In genomic region chr12:13228579-13228978, GRCh38 we compare ENCODE assay signal across 36 cellular contexts. TPM values are rescaled to one million over a fixed set of nuclear protein-coding genes. Genes with fewer than 3 reads are reported as not detected.
"Had no signal": no experiment of that assay in that cellular context is flagged by ENCODE, and none has a peak within 500 bp of the region (broad histone marks: within the 10 kb centered on the region; RNA-seq: fewer than 3 reads in every experiment).

No MANE protein-coding gene starts in this region.

- H3K27ac ChIP-seq: brain microvascular endothelial cell, coronary artery, dorsolateral prefrontal cortex, epithelial cell of prostate, foreskin keratinocyte, gastrocnemius medialis, heart left ventricle, WERI-Rb-1 had no signal

- H3K4me3 Mint-ChIP-seq: activated B cell treated with CpG ODN at 0.5 μM for 24 hours; activated CD4-positive, alpha-beta memory T cell treated with anti-CD3 and anti-CD28 coated beads, Interleukin-2, amount 10 ng/mL, durations not matched to agents 7 days and 5 days; activated CD4-positive, alpha-beta T cell treated with anti-CD3 and anti-CD28 coated beads, Interleukin-2, amount 10 ng/mL, durations not matched to agents 7 days and 5 days; activated naive CD4-positive, alpha-beta T cell treated with anti-CD3 and anti-CD28 coated beads, Interleukin-2, amount 10 ng/mL, durations not matched to agents 7 days and 5 days; activated naive CD8-positive, alpha-beta T cell treated with anti-CD3 and anti-CD28 coated beads, Interleukin-2, amount 10 ng/mL, durations not matched to agents 7 days and 5 days; activated T-cell treated with anti-CD3 and anti-CD28 coated beads, Interleukin-2, amount 50 U/mL, for 24 hours; activated T-cell treated with anti-CD3 and anti-CD28 coated beads, Interleukin-2, amount 50 U/mL, for 72 hours; central memory CD8-positive, alpha-beta T cell; dendritic cell treated with granulocyte-macrophage colony-stimulating factor and Interleukin-4, amounts not matched to agents 40 ng/mL and 50 ng/mL, for 4 days; effector memory CD8-positive, alpha-beta T cell; T-helper 17 cell; T-helper 2 cell treated with Interferon-gamma antibody and Interleukin-4, amounts not matched to agents 5 μg/mL and 100 μg/mL, for 36 hours had no signal

- H3K36me3 ChIP-seq: brain microvascular endothelial cell, gastrocnemius medialis, heart left ventricle, WERI-Rb-1 had no signal

- FAIRE-seq: astrocyte, bronchial epithelial cell, endometrium, endothelial cell of umbilical vein had no signal

- H3K36me3 Mint-ChIP-seq: activated naive CD4-positive, alpha-beta T cell treated with anti-CD3 and anti-CD28 coated beads, Interleukin-2, amount 10 ng/mL, durations not matched to agents 7 days and 5 days; activated naive CD4-positive, alpha-beta T cell treated with anti-CD3 and anti-CD28 coated beads, Interleukin-2, amount 50 U/mL, for 72 hours; activated naive CD8-positive, alpha-beta T cell treated with anti-CD3 and anti-CD28 coated beads, Interleukin-2, amount 10 ng/mL, durations not matched to agents 7 days and 5 days had no signal

- H3K4me3 ChIP-seq: coronary artery, dorsolateral prefrontal cortex, gastrocnemius medialis, heart left ventricle had no signal

- H3K4me1 ChIP-seq: gastrocnemius medialis had no signal

- H3K4me1 Mint-ChIP-seq: activated B cell treated with CpG ODN at 0.5 μM for 24 hours; activated CD4-positive, alpha-beta T cell treated with anti-CD3 and anti-CD28 coated beads, Interleukin-2, amount 10 ng/mL, durations not matched to agents 7 days and 5 days; activated naive CD4-positive, alpha-beta T cell treated with anti-CD3 and anti-CD28 coated beads, Interleukin-2, amount 10 ng/mL, durations not matched to agents 7 days and 5 days; activated naive CD8-positive, alpha-beta T cell treated with anti-CD3 and anti-CD28 coated beads, Interleukin-2, amount 10 ng/mL, durations not matched to agents 7 days and 5 days; central memory CD8-positive, alpha-beta T cell had no signal

- DNase-seq: activated B cell treated with CpG ODN at 0.5 μM for 24 hours; activated CD4-positive, alpha-beta memory T cell treated with anti-CD3 and anti-CD28 coated beads, Interleukin-2, amount 10 ng/mL, durations not matched to agents 7 days and 5 days; activated CD4-positive, alpha-beta T cell treated with anti-CD3 and anti-CD28 coated beads for 4 hours; activated CD4-positive, alpha-beta T cell treated with anti-CD3 and anti-CD28 coated beads, Interleukin-2, amount 10 ng/mL, durations not matched to agents 7 days and 5 days; activated CD4-positive, alpha-beta T cell treated with anti-CD3 and anti-CD28 coated beads, Interleukin-2, amount 50 U/mL, for 4 hours; activated CD4-positive, CD25-positive, alpha-beta regulatory T cell treated with anti-CD3 and anti-CD28 coated beads, Interleukin-2, amount 50 U/mL, for 72 hours; activated CD8-positive, alpha-beta memory T cell treated with anti-CD3 and anti-CD28 coated beads, Interleukin-2, amount 50 U/mL, for 48 hours; activated gamma-delta T cell; activated naive CD4-positive, alpha-beta T cell; activated naive CD4-positive, alpha-beta T cell treated with anti-CD3 and anti-CD28 coated beads, Interleukin-2, amount 10 ng/mL, durations not matched to agents 7 days and 5 days; activated naive CD8-positive, alpha-beta T cell treated with anti-CD3 and anti-CD28 coated beads, Interleukin-2, amount 10 ng/mL, durations not matched to agents 7 days and 5 days; activated T-cell treated with anti-CD3 and anti-CD28 coated beads for 4 hours; activated T-cell treated with anti-CD3 and anti-CD28 coated beads, Interleukin-2, amount 50 U/mL, for 24 hours; activated T-cell treated with anti-CD3 and anti-CD28 coated beads, Interleukin-2, amount 50 U/mL, for 72 hours; brain microvascular endothelial cell; dorsolateral prefrontal cortex; effector CD4-positive, alpha-beta T cell; effector memory CD8-positive, alpha-beta T cell; foreskin keratinocyte; gastrocnemius medialis; glutamatergic neuron; heart left ventricle; T-helper 1 cell; T-helper 17 cell; T1000; WERI-Rb-1 had no signal

- H3K27ac Mint-ChIP-seq: activated B cell treated with CpG ODN at 0.5 μM for 24 hours; activated CD4-positive, alpha-beta memory T cell treated with anti-CD3 and anti-CD28 coated beads, Interleukin-2, amount 10 ng/mL, durations not matched to agents 7 days and 5 days; activated CD4-positive, alpha-beta T cell treated with anti-CD3 and anti-CD28 coated beads, Interleukin-2, amount 10 ng/mL, durations not matched to agents 7 days and 5 days; activated naive CD4-positive, alpha-beta T cell treated with anti-CD3 and anti-CD28 coated beads, Interleukin-2, amount 10 ng/mL, durations not matched to agents 7 days and 5 days; activated naive CD4-positive, alpha-beta T cell treated with anti-CD3 and anti-CD28 coated beads, Interleukin-2, amount 50 U/mL, for 72 hours; activated naive CD8-positive, alpha-beta T cell treated with anti-CD3 and anti-CD28 coated beads, Interleukin-2, amount 10 ng/mL, durations not matched to agents 7 days and 5 days; activated T-cell treated with anti-CD3 and anti-CD28 coated beads, Interleukin-2, amount 50 U/mL, for 24 hours; activated T-cell treated with anti-CD3 and anti-CD28 coated beads, Interleukin-2, amount 50 U/mL, for 72 hours; dendritic cell treated with granulocyte-macrophage colony-stimulating factor and Interleukin-4, amounts not matched to agents 40 ng/mL and 50 ng/mL, for 4 days; effector memory CD8-positive, alpha-beta T cell; T-helper 17 cell; T-helper 2 cell treated with Interferon-gamma antibody and Interleukin-4, amounts not matched to agents 5 μg/mL and 100 μg/mL, for 36 hours had no signal

- ATAC-seq: activated naive CD4-positive, alpha-beta T cell treated with anti-CD3 and anti-CD28 coated beads, Interleukin-2, amount 50 U/mL, for 72 hours; activated T-cell treated with anti-CD3 and anti-CD28 coated beads, Interleukin-2, amount 50 U/mL, for 72 hours; effector memory CD8-positive, alpha-beta T cell; foreskin keratinocyte; gastrocnemius medialis; heart left ventricle; T-helper 17 cell had no signal

- H3K9me3 ChIP-seq: gastrocnemius medialis had no signal

- H3K9me3 Mint-ChIP-seq: activated CD4-positive, alpha-beta memory T cell treated with anti-CD3 and anti-CD28 coated beads, Interleukin-2, amount 10 ng/mL, durations not matched to agents 7 days and 5 days; activated CD4-positive, alpha-beta T cell treated with anti-CD3 and anti-CD28 coated beads, Interleukin-2, amount 10 ng/mL, durations not matched to agents 7 days and 5 days; activated naive CD4-positive, alpha-beta T cell treated with anti-CD3 and anti-CD28 coated beads, Interleukin-2, amount 10 ng/mL, durations not matched to agents 7 days and 5 days; activated naive CD4-positive, alpha-beta T cell treated with anti-CD3 and anti-CD28 coated beads, Interleukin-2, amount 50 U/mL, for 72 hours; activated naive CD8-positive, alpha-beta T cell treated with anti-CD3 and anti-CD28 coated beads, Interleukin-2, amount 10 ng/mL, durations not matched to agents 7 days and 5 days; activated T-cell treated with anti-CD3 and anti-CD28 coated beads, Interleukin-2, amount 50 U/mL, for 24 hours; activated T-cell treated with anti-CD3 and anti-CD28 coated beads, Interleukin-2, amount 50 U/mL, for 72 hours; central memory CD8-positive, alpha-beta T cell; dendritic cell treated with granulocyte-macrophage colony-stimulating factor and Interleukin-4, amounts not matched to agents 40 ng/mL and 50 ng/mL, for 4 days; effector memory CD8-positive, alpha-beta T cell; T-helper 2 cell treated with Interferon-gamma antibody and Interleukin-4, amounts not matched to agents 5 μg/mL and 100 μg/mL, for 36 hours had no signal

- H3K27me3 ChIP-seq: brain microvascular endothelial cell, dorsolateral prefrontal cortex, foreskin keratinocyte, gastrocnemius medialis, heart left ventricle had no signal

RNA-seq across cellular contexts. Expression of gene EMP1, which starts 32.1 kb away (rescaled TPM):
- total RNA-seq: activated B cell treated with CpG ODN at 0.5 μM for 24 hours had no signal
